Comparison of ENCODE assay signal across 8 cellular contexts in genomic region chr3:44584646-44585501, GRCh38. TPM values are rescaled to one million over a fixed set of nuclear protein-coding genes. Genes with fewer than 3 reads are reported as not detected.
DNase-seq lines count a peak whose midpoint lies in the region; ATAC-seq and TF ChIP-seq lines count a peak whose summit lies in the region.

ZNF660 (plus strand) TSS chr3:44584964; CDS start chr3:44594194, 9,230 bp downstream.

- WGBS in heart right ventricle, 2 donors: 1% methylated on average over 41 of the region's 41 CpGs

- H3K4me3 ChIP-seq in adipocyte (ENCODE audit: low read length) (peak within 1 kb of the TSS; percentile 87), heart right ventricle (peak within 1 kb of the TSS; percentile 42 to 72 (median 64)), neutrophil (ENCODE audit: low read depth in 1 of 2, low read length in 1 of 2) (peak within 1 kb of the TSS; percentile 46 to 50)

- H3K27me3 Mint-ChIP-seq in Calu3 (ENCODE audit: unreplicated experiment): no peaks in the 10 kb centered on the region

- no peak within 1 kb of the TSS for H3K27ac Mint-ChIP-seq in Calu3 (ENCODE audit: unreplicated experiment)

- H3K9ac ChIP-seq in adipocyte (ENCODE audit: low read length): peak within 1 kb of the TSS; percentile 85

- BruUV-seq in Calu3 (replicated peaks; lab: Mats Ljungman, UMichigan): no TSS peak

- intact Hi-C loops in Calu3 (cut with micrococcal nuclease; ENCODE audit: unreplicated experiment): no loop called here
- intact Hi-C loops in heart right ventricle (cut with DNase I): no loop called here

- TF ChIP-seq CTCF in Calu3 (IDR thresholded peaks at IDR 0.05; ENCODE audit: unreplicated experiment) (no peak), heart right ventricle (IDR thresholded peaks at IDR 0.05) (no peak), neutrophil (IDR thresholded peaks at IDR 0.05) (no peak)

- H3K9me3 ChIP-seq in adipocyte (ENCODE audit: control insufficient read depth, low read length) (no peaks in the 10 kb centered on the region), heart right ventricle (peaks cover 0 to 14% (median 0%) of the 10 kb centered on the region in 11 donors), neutrophil (no peaks in the 10 kb centered on the region)

- CTCF ChIA-PET in Calu3 (lab: Charles Lee): no interaction called here

- peaks cover 9% of the 10 kb centered on the region for H3K36me3 Mint-ChIP-seq in Calu3 (ENCODE audit: insufficient read depth, unreplicated experiment)

- peak within 1 kb of the TSS; percentile 66 for H3K4me3 Mint-ChIP-seq in Calu3 (ENCODE audit: low read depth, unreplicated experiment)

- H3K36me3 ChIP-seq in adipocyte (ENCODE audit: control insufficient read depth, insufficient read depth, low read length, severe bottlenecking) (peaks cover 17% of the 10 kb centered on the region), heart right ventricle (peaks cover 0 to 36% (median 12%) of the 10 kb centered on the region in 9 donors), neutrophil (no peaks in the 10 kb centered on the region)

- DNase-seq in Calu3 (peak; percentile 20), NCI-H2029 treated with DMSO at 0.1 percent for 48 hours (lab: John Stamatoyannopoulos, UW) (peak; percentile 28), adipocyte (ENCODE audit: low read depth) (peak; percentile 53), heart right ventricle (peak; percentile 51 to 69), SW 1271 (lab: John Stamatoyannopoulos, UW) (no peak)
- no peak for DNase-seq in activated CD4-positive, alpha-beta T cell treated with anti-CD3 and anti-CD28 coated beads, Interleukin-2, amount 50 U/mL, for 4 hours

- H3K27ac ChIP-seq in heart right ventricle: peak within 1 kb of the TSS in 9 of 10 donors; percentile 23 to 78 (median 71)
- no peak within 1 kb of the TSS for H3K27ac ChIP-seq in neutrophil

- H3K9me3 Mint-ChIP-seq in Calu3 (ENCODE audit: low read depth, unreplicated experiment): peaks cover 14% of the 10 kb centered on the region

- no peaks in the 10 kb centered on the region for H3K4me1 Mint-ChIP-seq in Calu3 (ENCODE audit: low read depth, unreplicated experiment)

- H3K4me1 ChIP-seq in adipocyte (ENCODE audit: control insufficient read depth, insufficient read depth, low read length) (peaks cover 16% of the 10 kb centered on the region), heart right ventricle (peaks cover 0 to 20% (median 10%) of the 10 kb centered on the region in 9 donors), neutrophil (ENCODE audit: control insufficient read depth in 1 of 2, insufficient read depth in 1 of 2, low read depth in 1 of 2, low read length in 1 of 2) (peaks cover 9% of the 10 kb centered on the region in 2 experiments)

- H3K27me3 ChIP-seq in adipocyte (replicated peaks; ENCODE audit: control insufficient read depth, insufficient read depth, low read length) (no peaks in the 10 kb centered on the region), heart right ventricle (peaks cover 0 to 5% (median 0%) of the 10 kb centered on the region in 7 donors), neutrophil (peaks cover 47% of the 10 kb centered on the region)

- ATAC-seq in GM21390 (IDR thresholded peaks at IDR 0.05; ENCODE audit: unreplicated experiment) (peak; percentile 70), heart right ventricle (peak; percentile 96 to 98 (median 97))

RNA-seq across cellular contexts. Expression of gene ZNF660, which starts in this region (rescaled TPM):
- 0.95 and 1.4 TPM in 2 replicates for total RNA-seq in Calu3 (2022)
- 1 to 10 TPM in 7 of 10 donors, under 1 TPM in 3; 0.69 to 2.5 (median 1.3) TPM for total RNA-seq in heart right ventricle
- polyA plus RNA-seq in heart right ventricle: 1 to 10 TPM in 1 of 2 donors, under 1 TPM in 1; 0.41 to 1.1 TPM

Comparison
In these comparisons a context has a peak if more than half of its experiments do, and no peak if none do; other contexts are left out.
1. DNase-seq: peak in Calu3 (single experiment), NCI-H2029 treated with DMSO at 0.1 percent for 48 hours (single experiment), adipocyte (single experiment) and heart right ventricle (2 of 2); none in SW 1271 (0 of 2) and activated CD4-positive, alpha-beta T cell treated with anti-CD3 and anti-CD28 coated beads, Interleukin-2, amount 50 U/mL, for 4 hours (0 of 2).
2. Peak in every context shown above with its lines, with median percentiles within 50 percentile points of each other: H3K4me3 ChIP-seq.